In the genomic region with DNA sequence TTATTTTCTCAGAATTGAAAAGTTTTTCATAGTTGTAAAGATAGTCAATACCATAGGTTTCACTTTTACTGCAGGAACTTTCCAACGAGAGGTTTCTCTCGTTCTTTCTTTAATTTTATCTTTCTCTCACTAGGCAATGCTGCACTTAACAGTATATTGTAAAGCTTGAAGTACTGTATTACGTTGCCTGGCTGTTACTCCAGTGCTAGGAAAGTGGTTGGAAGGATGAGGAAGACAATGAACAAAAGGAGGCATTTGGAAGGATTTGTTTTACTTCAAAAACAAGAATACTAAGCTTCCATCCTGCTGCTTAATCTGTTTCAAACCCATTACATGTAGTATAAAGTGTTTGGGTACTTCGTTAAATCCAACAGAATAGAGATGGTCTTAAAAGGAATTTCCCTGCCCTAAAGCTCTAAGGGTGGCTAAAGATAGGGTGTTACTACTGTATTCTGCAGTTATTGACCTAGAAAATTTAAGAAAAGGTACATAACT, we compare ENCODE assay signal across 8 cellular contexts. TPM values are rescaled to one million over a fixed set of nuclear protein-coding genes. Genes with fewer than 3 reads are reported as not detected.
DNase-seq lines count a peak whose midpoint lies in the region; ATAC-seq and TF ChIP-seq lines count a peak whose summit lies in the region.

No MANE protein-coding gene starts in this region.

- H3K27me3 Mint-ChIP-seq in central memory CD8-positive, alpha-beta T cell = no peaks in the 10 kb centered on the region
- no peaks in the 10 kb centered on the region for H3K27me3 Mint-ChIP-seq in mesothelial cell of epicardium (ENCODE audit: low read depth)

- TF ChIP-seq CTCF in LNCaP clone FGC (IDR thresholded peaks at IDR 0.05; ENCODE audit: control insufficient read depth, extremely low read depth, insufficient read depth) (no peak), mesothelial cell of epicardium (IDR thresholded peaks at IDR 0.05; ENCODE audit: unreplicated experiment) (no peak)

- peak overlapping the region; percentile 98 for H3K27ac Mint-ChIP-seq in central memory CD8-positive, alpha-beta T cell (ENCODE audit: low read depth)
- H3K27ac Mint-ChIP-seq in mesothelial cell of epicardium = peak overlapping the region; percentile 99

- H3K36me3 Mint-ChIP-seq in central memory CD8-positive, alpha-beta T cell (ENCODE audit: insufficient read depth) = peaks cover 16% of the 10 kb centered on the region
- no peaks in the 10 kb centered on the region for H3K36me3 Mint-ChIP-seq in mesothelial cell of epicardium

- H3K36me3 ChIP-seq in ES-I3 (ENCODE audit: insufficient read depth, low read length) = no peaks in the 10 kb centered on the region

- peaks cover 50% of the 10 kb centered on the region for H3K4me1 Mint-ChIP-seq in central memory CD8-positive, alpha-beta T cell
- H3K4me1 Mint-ChIP-seq in mesothelial cell of epicardium = peaks cover 60% of the 10 kb centered on the region

- ATAC-seq in central memory CD8-positive, alpha-beta T cell (replicated peaks; ENCODE audit: extremely low read depth, poor library complexity, severe bottlenecking) = peak; percentile 26
- no peak for ATAC-seq in activated CD4-positive, CD25-positive, alpha-beta regulatory T cell treated with anti-CD3 and anti-CD28 coated beads, Interleukin-2, amount 50 U/mL, for 24 hours
- ATAC-seq in GM18519 (IDR thresholded peaks at IDR 0.05; ENCODE audit: low FRiP score, unreplicated experiment) = no peak

- no peaks in the 10 kb centered on the region for H3K9me3 Mint-ChIP-seq in central memory CD8-positive, alpha-beta T cell
- H3K9me3 Mint-ChIP-seq in mesothelial cell of epicardium = no peaks in the 10 kb centered on the region

- DNase-seq in LNCaP clone FGC (ENCODE audit: low read depth) (no peak), mesothelial cell of epicardium (ENCODE audit: low spot score in 2 of 2, unreplicated experiment in 2 of 2) (no peak), DMS114 treated with DMSO at 0.1 percent for 48 hours (lab: John Stamatoyannopoulos, UW; ENCODE audit: unreplicated experiment) (no peak), NK-92 (lab: John Stamatoyannopoulos, UW; ENCODE audit: unreplicated experiment) (no peak)
- DNase-seq in central memory CD8-positive, alpha-beta T cell (ENCODE audit: low spot score in 2 of 2) = no peak

- peak overlapping the region; percentile 83 for H3K9ac ChIP-seq in ES-I3 (ENCODE audit: low read depth, low read length)

- H3K4me1 ChIP-seq in ES-I3 (ENCODE audit: insufficient read depth, low read length) = no peaks in the 10 kb centered on the region

- no peaks in the 10 kb centered on the region for H3K9me3 ChIP-seq in ES-I3 (ENCODE audit: control insufficient read depth, insufficient read depth, low read length)

- H3K4me3 Mint-ChIP-seq in central memory CD8-positive, alpha-beta T cell = peak overlapping the region; percentile 97
- H3K4me3 Mint-ChIP-seq in mesothelial cell of epicardium = peak overlapping the region; percentile 99

- peak overlapping the region; percentile 74 for H3K4me3 ChIP-seq in LNCaP clone FGC (ENCODE audit: low read depth, low read length)

RNA-seq across cellular contexts. Expression of a gene that starts 0.6 kb away (rescaled TPM):
- 43.1 to 52.5 TPM (median 44.3 TPM) in 3 replicates for total RNA-seq in mesothelial cell of epicardium
